In the genomic region with DNA sequence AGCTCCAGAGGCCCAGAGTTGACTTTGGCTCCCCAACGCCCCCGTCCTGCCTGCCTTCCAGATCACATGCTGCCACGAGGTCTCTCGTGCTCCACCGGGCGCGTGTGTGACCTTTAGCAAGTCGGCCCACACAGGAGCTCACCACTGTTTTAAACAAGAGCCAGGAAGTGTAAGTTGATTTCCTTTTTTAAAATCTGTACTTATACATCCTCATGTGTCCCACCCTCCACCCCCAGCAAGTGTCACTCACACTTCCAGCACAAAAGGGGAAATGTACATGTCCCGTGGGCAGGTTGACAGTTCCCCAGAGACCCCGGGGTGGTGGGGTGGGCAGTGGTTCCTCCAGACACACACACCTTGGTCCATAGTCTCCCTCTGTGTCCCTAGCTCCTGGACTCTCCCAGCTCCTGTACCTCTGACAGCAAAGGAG, we compare ENCODE assay signal across 10 cellular contexts.
A peak's percentile ranks its signal among the peaks of the same experiment; 100 is the strongest.
DNase-seq lines count a peak whose midpoint lies in the region; ATAC-seq and TF ChIP-seq lines count a peak whose summit lies in the region.
"Had no signal": no experiment of that assay in that cellular context is flagged by ENCODE, and none has a peak within 500 bp of the region (broad histone marks: within the 10 kb centered on the region; RNA-seq: fewer than 3 reads in every experiment).

No MANE protein-coding gene starts in this region.

- H3K27me3 ChIP-seq in lower lobe of right lung (ENCODE audit: low read depth) (no peaks in the 10 kb centered on the region), thoracic aorta (replicated peaks; ENCODE audit: insufficient read depth) (no peaks in the 10 kb centered on the region), foreskin keratinocyte (no peaks in the 10 kb centered on the region)

- H3K36me3 Mint-ChIP-seq in activated naive CD4-positive, alpha-beta T cell treated with anti-CD3 and anti-CD28 coated beads for 36 hours (ENCODE audit: low read depth): peaks cover 22% of the 10 kb centered on the region
- H3K36me3 Mint-ChIP-seq in activated T-cell treated with anti-CD3 and anti-CD28 coated beads, Interleukin-2, amount 50 U/mL, for 72 hours (ENCODE audit: insufficient read depth in 2 of 2): peaks cover 5 to 19% of the 10 kb centered on the region in 2 donors

- CTCF ChIA-PET in activated naive CD4-positive, alpha-beta T cell treated with anti-CD3 and anti-CD28 coated beads for 36 hours (lab: Charles Lee): interaction anchor here (0.7 to 5.0 kb wide), 33 partner anchors 8 to 507 kb away, joined by 3 to 72 read pairs (median 4); a partner anchor contains a TSS

- H3K4me3 Mint-ChIP-seq in activated naive CD4-positive, alpha-beta T cell treated with anti-CD3 and anti-CD28 coated beads for 36 hours: no peak overlapping the region
- peak overlapping the region in 1 of 2 donors; percentile 24 for H3K4me3 Mint-ChIP-seq in activated T-cell treated with anti-CD3 and anti-CD28 coated beads, Interleukin-2, amount 50 U/mL, for 72 hours

- peaks cover 60% of the 10 kb centered on the region for H3K36me3 ChIP-seq in lower lobe of right lung
- no peaks in the 10 kb centered on the region for H3K36me3 ChIP-seq in thoracic aorta

- H3K27ac Mint-ChIP-seq in activated naive CD4-positive, alpha-beta T cell treated with anti-CD3 and anti-CD28 coated beads for 36 hours: peak overlapping the region; percentile 80
- H3K27ac Mint-ChIP-seq in activated T-cell treated with anti-CD3 and anti-CD28 coated beads, Interleukin-2, amount 50 U/mL, for 72 hours: peak overlapping the region; percentile 61

- intact Hi-C loops in activated naive CD4-positive, alpha-beta T cell treated with anti-CD3 and anti-CD28 coated beads for 36 hours (cut with micrococcal nuclease): no loop called here
- intact Hi-C loops in lower lobe of right lung (cut with DNase I): loop anchor here (5.0 kb wide), 1 partner anchor 194 kb away; no protein-coding TSS in a partner anchor

- no peak for TF ChIP-seq CTCF in lower lobe of right lung (IDR thresholded peaks at IDR 0.05)
- TF ChIP-seq CTCF in thoracic aorta (IDR thresholded peaks at IDR 0.05): no peak
- no peak for TF ChIP-seq CTCF in foreskin keratinocyte (conservative IDR thresholded peaks at IDR 0.05)

- H3K27me3 Mint-ChIP-seq in activated naive CD4-positive, alpha-beta T cell treated with anti-CD3 and anti-CD28 coated beads for 36 hours (ENCODE audit: low read depth): no peaks in the 10 kb centered on the region
- H3K27me3 Mint-ChIP-seq in activated T-cell treated with anti-CD3 and anti-CD28 coated beads, Interleukin-2, amount 50 U/mL, for 72 hours (ENCODE audit: low read depth): no peaks in the 10 kb centered on the region

- H3K4me1 ChIP-seq in lower lobe of right lung (peaks cover 23% of the 10 kb centered on the region), thoracic aorta (ENCODE audit: control insufficient read depth in 1 of 2, low read depth in 2 of 2) (peaks cover 5 to 23% of the 10 kb centered on the region in 2 donors), foreskin keratinocyte (peaks cover 8% of the 10 kb centered on the region)

- H3K9me3 ChIP-seq in lower lobe of right lung: no peaks in the 10 kb centered on the region
- no peaks in the 10 kb centered on the region for H3K9me3 ChIP-seq in thoracic aorta

- H3K27ac ChIP-seq in lower lobe of right lung (peak overlapping the region; percentile 48), thoracic aorta (peak overlapping the region; percentile 59 to 64), foreskin keratinocyte (no peak overlapping the region)

- ATAC-seq in activated T-cell treated with anti-CD3 and anti-CD28 coated beads, Interleukin-2, amount 50 U/mL, for 72 hours (replicated peaks in 1 of 2): no peak
- peak in 1 of 2 donors; percentile 4 for ATAC-seq in lower lobe of right lung
- ATAC-seq in thoracic aorta (ENCODE audit: insufficient number of reproducible peaks, low FRiP score, low read depth): no peak
- no peak for ATAC-seq in foreskin keratinocyte

- peaks cover 5% of the 10 kb centered on the region for H3K9me3 Mint-ChIP-seq in activated naive CD4-positive, alpha-beta T cell treated with anti-CD3 and anti-CD28 coated beads for 36 hours
- H3K9me3 Mint-ChIP-seq in activated T-cell treated with anti-CD3 and anti-CD28 coated beads, Interleukin-2, amount 50 U/mL, for 72 hours: peaks cover 0 to under 1% of the 10 kb centered on the region in 2 donors

- peak; percentile 59 for DNase-seq in activated naive CD4-positive, alpha-beta T cell treated with anti-CD3 and anti-CD28 coated beads for 36 hours
- DNase-seq in activated naive CD4-positive, alpha-beta T cell treated with Interleukin-2 at 50 U/mL for 16 hours: no peak
- DNase-seq in activated T-cell treated with anti-CD3 and anti-CD28 coated beads, Interleukin-2, amount 50 U/mL, for 72 hours: peak in 1 of 2 donors; percentile 35
- DNase-seq in lower lobe of right lung (peak; percentile 78), thoracic aorta (ENCODE audit: low spot score) (no peak), OCI-M1 (lab: John Stamatoyannopoulos, UW) (no peak), NCI-H1092 (lab: John Stamatoyannopoulos, UW) (no peak), foreskin keratinocyte (no peak)
- DNase-seq: NCI-H1417 treated with DMSO at 0.1 percent for 48 hours, SHP77 had no signal

- peaks cover 51% of the 10 kb centered on the region for H3K4me1 Mint-ChIP-seq in activated naive CD4-positive, alpha-beta T cell treated with anti-CD3 and anti-CD28 coated beads for 36 hours (ENCODE audit: low read depth)
- H3K4me1 Mint-ChIP-seq in activated T-cell treated with anti-CD3 and anti-CD28 coated beads, Interleukin-2, amount 50 U/mL, for 72 hours (ENCODE audit: low read depth): peaks cover 68% of the 10 kb centered on the region

- H3K4me3 ChIP-seq in lower lobe of right lung (no peak overlapping the region), thoracic aorta (no peak overlapping the region)

Comparison
In these comparisons a context has a peak if more than half of its experiments do, and no peak if none do; other contexts are left out.
1. DNase-seq: peak in activated naive CD4-positive, alpha-beta T cell treated with anti-CD3 and anti-CD28 coated beads for 36 hours (single experiment) and lower lobe of right lung (single experiment); none in activated naive CD4-positive, alpha-beta T cell treated with Interleukin-2 at 50 U/mL for 16 hours (single experiment), thoracic aorta (single experiment), OCI-M1 (single experiment), NCI-H1092 (single experiment) and foreskin keratinocyte (0 of 2).